Comparison of ENCODE assay signal across 14 cellular contexts in the genomic region with DNA sequence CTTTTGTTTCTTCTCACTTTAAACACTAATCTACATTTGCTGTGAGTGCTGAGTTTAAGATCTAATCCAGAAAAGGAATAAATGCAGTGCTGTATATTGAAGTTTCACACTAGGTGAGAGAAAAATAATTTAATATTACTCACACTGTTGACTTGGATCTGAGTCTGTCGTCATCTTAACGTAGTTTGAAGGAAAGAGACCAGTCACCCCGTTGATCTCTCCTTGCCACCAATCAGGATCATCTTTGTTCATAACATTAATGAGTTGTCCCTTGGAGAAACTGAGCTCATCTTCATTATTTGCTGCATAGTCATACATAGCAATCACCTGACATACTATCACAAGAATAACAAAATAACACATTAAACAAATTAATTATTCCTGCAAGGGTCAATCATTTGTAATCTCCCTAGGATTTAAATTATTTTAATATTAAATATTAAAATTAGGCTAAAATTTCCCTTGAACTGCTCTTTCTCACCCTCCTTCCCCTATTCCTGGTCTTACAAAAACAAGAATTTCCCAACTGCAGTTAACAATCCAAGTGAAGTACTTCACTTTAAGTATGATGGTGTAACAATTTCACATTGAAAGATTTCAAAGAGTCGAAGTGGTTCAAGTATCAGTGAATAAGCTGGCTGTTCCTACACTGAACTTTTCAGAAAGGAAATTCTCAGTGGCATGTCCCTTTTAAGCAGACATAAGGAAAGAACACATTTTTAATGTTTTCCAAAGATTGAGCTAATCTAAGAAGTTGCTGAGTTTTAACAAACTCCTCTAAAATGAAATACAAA.
A peak's percentile ranks its signal among the peaks of the same experiment; 100 is the strongest.
DNase-seq lines count a peak whose midpoint lies in the region; ATAC-seq lines count a peak whose summit lies in the region.
"Had no signal": no experiment of that assay in that cellular context is flagged by ENCODE, and none has a peak within 500 bp of the region (broad histone marks: within the 10 kb centered on the region; RNA-seq: fewer than 3 reads in every experiment).

No MANE protein-coding gene starts in this region.

- intact Hi-C loops in activated T-helper 1 cell treated with anti-CD3 and anti-CD28 coated beads, Interleukin-12 subunit alpha, Interleukin-12 subunit beta, Interleukin-2, Interleukin-4 antibody, amounts not matched to agents 30 ng/mL and 10 ng/mL and 1 ng/mL, durations not matched to agents 14 hours and 24 hours and 36 hours (cut with micrococcal nuclease) = no loop called here

- no peaks in the 10 kb centered on the region for H3K27me3 Mint-ChIP-seq in activated naive CD8-positive, alpha-beta T cell
- H3K27me3 Mint-ChIP-seq in activated naive CD8-positive, alpha-beta T cell treated with anti-CD3 and anti-CD28 coated beads, Interleukin-2, amount 50 U/mL, for 24 hours = no peaks in the 10 kb centered on the region
- no peaks in the 10 kb centered on the region for H3K27me3 Mint-ChIP-seq in activated T-helper 17 cell treated with anti-CD3 and anti-CD28 coated beads, Interleukin-2, amount 50 U/mL, for 72 hours
- H3K27me3 Mint-ChIP-seq in activated T-helper 1 cell treated with anti-CD3 and anti-CD28 coated beads, Interleukin-12 subunit alpha, Interleukin-12 subunit beta, Interleukin-2, Interleukin-4 antibody, amounts not matched to agents 30 ng/mL and 10 ng/mL and 1 ng/mL, durations not matched to agents 14 hours and 24 hours and 36 hours (ENCODE audit: insufficient read depth) = no peaks in the 10 kb centered on the region

- no peak overlapping the region for H3K4me3 Mint-ChIP-seq in activated naive CD8-positive, alpha-beta T cell
- no peak overlapping the region for H3K4me3 Mint-ChIP-seq in activated naive CD8-positive, alpha-beta T cell treated with anti-CD3 and anti-CD28 coated beads, Interleukin-2, amount 50 U/mL, for 24 hours
- no peak overlapping the region for H3K4me3 Mint-ChIP-seq in activated T-helper 17 cell treated with anti-CD3 and anti-CD28 coated beads, Interleukin-2, amount 50 U/mL, for 72 hours
- no peak overlapping the region for H3K4me3 Mint-ChIP-seq in activated T-helper 1 cell treated with anti-CD3 and anti-CD28 coated beads, Interleukin-12 subunit alpha, Interleukin-12 subunit beta, Interleukin-2, Interleukin-4 antibody, amounts not matched to agents 30 ng/mL and 10 ng/mL and 1 ng/mL, durations not matched to agents 14 hours and 24 hours and 36 hours

- no peak for ATAC-seq in activated naive CD8-positive, alpha-beta T cell treated with anti-CD3 and anti-CD28 coated beads, Interleukin-2, amount 50 U/mL, for 24 hours
- ATAC-seq in activated T-helper 17 cell treated with anti-CD3 and anti-CD28 coated beads, Interleukin-2, amount 50 U/mL, for 72 hours (replicated peaks) = no peak
- ATAC-seq in GM18517 (IDR thresholded peaks at IDR 0.05; ENCODE audit: unreplicated experiment) = no peak
- ATAC-seq: HCT116, Right ventricle myocardium inferior had no signal

- H3K9me3 Mint-ChIP-seq in activated naive CD8-positive, alpha-beta T cell (ENCODE audit: low read depth) = no peaks in the 10 kb centered on the region
- H3K9me3 Mint-ChIP-seq in activated naive CD8-positive, alpha-beta T cell treated with anti-CD3 and anti-CD28 coated beads, Interleukin-2, amount 50 U/mL, for 24 hours = no peaks in the 10 kb centered on the region
- H3K9me3 Mint-ChIP-seq in activated T-helper 17 cell treated with anti-CD3 and anti-CD28 coated beads, Interleukin-2, amount 50 U/mL, for 72 hours = no peaks in the 10 kb centered on the region
- no peaks in the 10 kb centered on the region for H3K9me3 Mint-ChIP-seq in activated T-helper 1 cell treated with anti-CD3 and anti-CD28 coated beads, Interleukin-12 subunit alpha, Interleukin-12 subunit beta, Interleukin-2, Interleukin-4 antibody, amounts not matched to agents 30 ng/mL and 10 ng/mL and 1 ng/mL, durations not matched to agents 14 hours and 24 hours and 36 hours

- peak overlapping the region; percentile 56 for H3K27ac Mint-ChIP-seq in activated naive CD8-positive, alpha-beta T cell
- no peak overlapping the region for H3K27ac Mint-ChIP-seq in activated naive CD8-positive, alpha-beta T cell treated with anti-CD3 and anti-CD28 coated beads, Interleukin-2, amount 50 U/mL, for 24 hours
- H3K27ac Mint-ChIP-seq in activated T-helper 17 cell treated with anti-CD3 and anti-CD28 coated beads, Interleukin-2, amount 50 U/mL, for 72 hours = peak overlapping the region; percentile 62
- H3K27ac Mint-ChIP-seq in activated T-helper 1 cell treated with anti-CD3 and anti-CD28 coated beads, Interleukin-12 subunit alpha, Interleukin-12 subunit beta, Interleukin-2, Interleukin-4 antibody, amounts not matched to agents 30 ng/mL and 10 ng/mL and 1 ng/mL, durations not matched to agents 14 hours and 24 hours and 36 hours = no peak overlapping the region

- DNase-seq in activated naive CD8-positive, alpha-beta T cell treated with anti-CD3 and anti-CD28 coated beads, Interleukin-2, amount 50 U/mL, for 24 hours = no peak
- DNase-seq in iris pigment epithelial cell (ENCODE audit: low read depth) (peak; percentile 52), NCI-H146 (lab: John Stamatoyannopoulos, UW) (no peak)
- no peak for DNase-seq in activated T-helper 1 cell treated with anti-CD3 and anti-CD28 coated beads, Interleukin-12 subunit alpha, Interleukin-12 subunit beta, Interleukin-2, Interleukin-4 antibody, amounts not matched to agents 30 ng/mL and 10 ng/mL and 1 ng/mL, durations not matched to agents 14 hours and 24 hours and 36 hours (ENCODE audit: low spot score)
- DNase-seq: Caco-2, GDM1, NCI-H446 treated with DMSO at 0.1 percent for 48 hours, NCI-H748 treated with DMSO at 0.1 percent for 48 hours, PC-9 had no signal

- H3K4me1 Mint-ChIP-seq in activated naive CD8-positive, alpha-beta T cell (ENCODE audit: low read depth) = no peaks in the 10 kb centered on the region
- H3K4me1 Mint-ChIP-seq in activated naive CD8-positive, alpha-beta T cell treated with anti-CD3 and anti-CD28 coated beads, Interleukin-2, amount 50 U/mL, for 24 hours = no peaks in the 10 kb centered on the region
- H3K4me1 Mint-ChIP-seq in activated T-helper 17 cell treated with anti-CD3 and anti-CD28 coated beads, Interleukin-2, amount 50 U/mL, for 72 hours = no peaks in the 10 kb centered on the region
- no peaks in the 10 kb centered on the region for H3K4me1 Mint-ChIP-seq in activated T-helper 1 cell treated with anti-CD3 and anti-CD28 coated beads, Interleukin-12 subunit alpha, Interleukin-12 subunit beta, Interleukin-2, Interleukin-4 antibody, amounts not matched to agents 30 ng/mL and 10 ng/mL and 1 ng/mL, durations not matched to agents 14 hours and 24 hours and 36 hours (ENCODE audit: low read depth)

- no peaks in the 10 kb centered on the region for H3K36me3 Mint-ChIP-seq in activated naive CD8-positive, alpha-beta T cell
- peaks cover 21% of the 10 kb centered on the region for H3K36me3 Mint-ChIP-seq in activated naive CD8-positive, alpha-beta T cell treated with anti-CD3 and anti-CD28 coated beads, Interleukin-2, amount 50 U/mL, for 24 hours (ENCODE audit: low read depth)
- peaks cover 96% of the 10 kb centered on the region for H3K36me3 Mint-ChIP-seq in activated T-helper 17 cell treated with anti-CD3 and anti-CD28 coated beads, Interleukin-2, amount 50 U/mL, for 72 hours (ENCODE audit: low read depth)
- peaks cover 31% of the 10 kb centered on the region for H3K36me3 Mint-ChIP-seq in activated T-helper 1 cell treated with anti-CD3 and anti-CD28 coated beads, Interleukin-12 subunit alpha, Interleukin-12 subunit beta, Interleukin-2, Interleukin-4 antibody, amounts not matched to agents 30 ng/mL and 10 ng/mL and 1 ng/mL, durations not matched to agents 14 hours and 24 hours and 36 hours (ENCODE audit: low read depth)

Comparison
In these comparisons a context has a peak if more than half of its experiments do, and no peak if none do; other contexts are left out.
1. H3K27ac Mint-ChIP-seq: peak in activated naive CD8-positive, alpha-beta T cell (single experiment) and activated T-helper 17 cell treated with anti-CD3 and anti-CD28 coated beads, Interleukin-2, amount 50 U/mL, for 72 hours (single experiment); none in activated naive CD8-positive, alpha-beta T cell treated with anti-CD3 and anti-CD28 coated beads, Interleukin-2, amount 50 U/mL, for 24 hours (single experiment) and activated T-helper 1 cell treated with anti-CD3 and anti-CD28 coated beads, Interleukin-12 subunit alpha, Interleukin-12 subunit beta, Interleukin-2, Interleukin-4 antibody, amounts not matched to agents 30 ng/mL and 10 ng/mL and 1 ng/mL, durations not matched to agents 14 hours and 24 hours and 36 hours (single experiment).